Comparison of ENCODE assay signal across 8 cellular contexts in genomic region chr10:91907914-91908357, GRCh38. TPM values are rescaled to one million over a fixed set of nuclear protein-coding genes. Genes with fewer than 3 reads are reported as not detected.
A peak's percentile ranks its signal among the peaks of the same experiment; 100 is the strongest.
DNase-seq lines count a peak whose midpoint lies in the region; ATAC-seq and TF ChIP-seq lines count a peak whose summit lies in the region.

No MANE protein-coding gene starts in this region.

- POLR2A ChIA-PET in naive thymus-derived CD8-positive, alpha-beta T cell (lab: Charles Lee): interaction anchor here (0.6 to 2.6 kb wide), 12 partner anchors 8 to 1592 kb away, joined by 3 to 51 read pairs (median 4); partner anchors contain the start of genes BTAF1, HECTD2 and TNKS2

- H3K4me3 Mint-ChIP-seq in T-helper 1 cell treated with Interleukin-12 subunit alpha and Interleukin-12 subunit beta and Interleukin-4 antibody, amounts not matched to agents 30 μg/mL and 1 μg/mL, for 36 hours: peak overlapping the region; percentile 82
- H3K4me3 Mint-ChIP-seq in endothelial cell (ENCODE audit: unreplicated experiment): peak overlapping the region; percentile 97
- peak overlapping the region; percentile 82 to 94 (median 90) for H3K4me3 Mint-ChIP-seq in naive thymus-derived CD8-positive, alpha-beta T cell

- peak overlapping the region; percentile 64 for H3K27ac Mint-ChIP-seq in T-helper 1 cell treated with Interleukin-12 subunit alpha and Interleukin-12 subunit beta and Interleukin-4 antibody, amounts not matched to agents 30 μg/mL and 1 μg/mL, for 36 hours
- H3K27ac Mint-ChIP-seq in endothelial cell (ENCODE audit: unreplicated experiment): peak overlapping the region; percentile 59
- H3K27ac Mint-ChIP-seq in naive thymus-derived CD8-positive, alpha-beta T cell: peak overlapping the region; percentile 81 to 94 (median 90)

- peaks cover 2% of the 10 kb centered on the region for H3K36me3 Mint-ChIP-seq in T-helper 1 cell treated with Interleukin-12 subunit alpha and Interleukin-12 subunit beta and Interleukin-4 antibody, amounts not matched to agents 30 μg/mL and 1 μg/mL, for 36 hours (ENCODE audit: low read depth)
- H3K36me3 Mint-ChIP-seq in endothelial cell (ENCODE audit: low read depth, unreplicated experiment): peaks cover 9% of the 10 kb centered on the region
- peaks cover 0 to 3% (median 0%) of the 10 kb centered on the region in 3 donors for H3K36me3 Mint-ChIP-seq in naive thymus-derived CD8-positive, alpha-beta T cell

- H3K9me3 Mint-ChIP-seq in T-helper 1 cell treated with Interleukin-12 subunit alpha and Interleukin-12 subunit beta and Interleukin-4 antibody, amounts not matched to agents 30 μg/mL and 1 μg/mL, for 36 hours: no peaks in the 10 kb centered on the region
- no peaks in the 10 kb centered on the region for H3K9me3 Mint-ChIP-seq in endothelial cell (ENCODE audit: unreplicated experiment)
- H3K9me3 Mint-ChIP-seq in naive thymus-derived CD8-positive, alpha-beta T cell: no peaks in the 10 kb centered on the region

- H3K4me1 Mint-ChIP-seq in T-helper 1 cell treated with Interleukin-12 subunit alpha and Interleukin-12 subunit beta and Interleukin-4 antibody, amounts not matched to agents 30 μg/mL and 1 μg/mL, for 36 hours (ENCODE audit: low read depth): peaks cover 23% of the 10 kb centered on the region
- H3K4me1 Mint-ChIP-seq in endothelial cell (ENCODE audit: unreplicated experiment): peaks cover 16% of the 10 kb centered on the region
- peaks cover 8 to 28% (median 21%) of the 10 kb centered on the region in 4 donors for H3K4me1 Mint-ChIP-seq in naive thymus-derived CD8-positive, alpha-beta T cell

- peaks cover 4% of the 10 kb centered on the region for H3K27me3 Mint-ChIP-seq in T-helper 1 cell treated with Interleukin-12 subunit alpha and Interleukin-12 subunit beta and Interleukin-4 antibody, amounts not matched to agents 30 μg/mL and 1 μg/mL, for 36 hours (ENCODE audit: low read depth)
- H3K27me3 Mint-ChIP-seq in endothelial cell (ENCODE audit: unreplicated experiment): peaks cover 7% of the 10 kb centered on the region
- H3K27me3 Mint-ChIP-seq in naive thymus-derived CD8-positive, alpha-beta T cell: peaks cover 0 to 2% (median 0%) of the 10 kb centered on the region in 5 donors

- no peak for DNase-seq in T-helper 1 cell
- peak; percentile 58 for DNase-seq in OCI-M1 (lab: John Stamatoyannopoulos, UW)
- DNase-seq in endothelial cell (ENCODE audit: low spot score): no peak
- no peak for DNase-seq in naive thymus-derived CD8-positive, alpha-beta T cell
- no peak for DNase-seq in NCI-H2029 (lab: John Stamatoyannopoulos, UW)
- no peak for DNase-seq in NCI-H1436 treated with DMSO at 0.1 percent for 48 hours (lab: John Stamatoyannopoulos, UW)
- no peak for DNase-seq in middle frontal gyrus (ENCODE audit: extremely low spot score, low spot score)

- ATAC-seq in naive thymus-derived CD8-positive, alpha-beta T cell: no peak

- TF ChIP-seq CTCF in endothelial cell (IDR thresholded peaks at IDR 0.05; ENCODE audit: unreplicated experiment): no peak

RNA-seq across cellular contexts. Expression of gene FGFBP3, which starts 1.4 kb away (rescaled TPM):
- total RNA-seq in endothelial cell (ENCODE audit: unreplicated experiment): 3.1 TPM
- total RNA-seq in naive thymus-derived CD8-positive, alpha-beta T cell: 10 to 100 TPM in 1 of 2 experiments, 1 to 10 TPM in 1; 9.4 to 10.2 TPM
- 1 to 10 TPM; 2.5 to 4.0 (median 2.7) TPM for polyA plus RNA-seq in naive thymus-derived CD8-positive, alpha-beta T cell

RNA-seq across cellular contexts. Expression of gene BTAF1, which starts 15.6 kb away (rescaled TPM):
- 30.0 TPM for total RNA-seq in endothelial cell (ENCODE audit: unreplicated experiment)
- 10 to 100 TPM; 81.6 to 82.7 TPM for total RNA-seq in naive thymus-derived CD8-positive, alpha-beta T cell
- polyA plus RNA-seq in naive thymus-derived CD8-positive, alpha-beta T cell: 1 to 10 TPM; 7.9 to 9.1 (median 8.6) TPM
